Comparison of ENCODE assay signal across 10 cellular contexts in genomic region chr7:32586291-32587221, GRCh38.
DNase-seq lines count a peak whose midpoint lies in the region; ATAC-seq, FAIRE-seq and TF ChIP-seq lines count a peak whose summit lies in the region.
"Had no signal": no experiment of that assay in that cellular context is flagged by ENCODE, and none has a peak within 500 bp of the region (broad histone marks: within the 10 kb centered on the region; RNA-seq: fewer than 3 reads in every experiment).

No MANE protein-coding gene starts in this region.

- H3K27ac ChIP-seq in heart right ventricle (peak overlapping the region; percentile 33 to 93 (median 84)), spleen (peak overlapping the region in 7 of 8 donors; percentile 47 to 72 (median 64))

- no peak for ATAC-seq in activated T-helper 17 cell treated with anti-CD3 and anti-CD28 coated beads, Interleukin-2, amount 50 U/mL, for 72 hours (replicated peaks)
- peak; percentile 48 to 86 (median 73) for ATAC-seq in heart right ventricle
- no peak for ATAC-seq in HG03521 (IDR thresholded peaks at IDR 0.05; ENCODE audit: unreplicated experiment)
- no peak for ATAC-seq in GM19351 (IDR thresholded peaks at IDR 0.05; ENCODE audit: unreplicated experiment)

- no peak overlapping the region for H3K4me3 Mint-ChIP-seq in activated T-helper 17 cell treated with anti-CD3 and anti-CD28 coated beads, Interleukin-2, amount 50 U/mL, for 72 hours
- H3K4me3 Mint-ChIP-seq: activated naive CD4-positive, alpha-beta T cell treated with anti-CD3 and anti-CD28 coated beads, Interleukin-2, amount 50 U/mL, for 24 hours had no signal

- peak; percentile 84 for DNase-seq in HFF-Myc (ENCODE audit: extremely low read depth, low read depth)
- DNase-seq in heart right ventricle: peak; percentile 47 to 76
- DNase-seq in spleen: no peak
- DNase-seq in urothelium cell line (ENCODE audit: low spot score): no peak
- no peak for DNase-seq in stimulated activated CD4-positive, alpha-beta T cell treated with anti-CD3 and anti-CD28 coated beads, Interleukin-4, amount 100 ng/mL, for 4 hours
- DNase-seq: retina had no signal

- no peak for FAIRE-seq in urothelium cell line (lab: Jason Lieb, UNC)

- H3K4me1 ChIP-seq in heart right ventricle: peaks cover 3 to 50% (median 40%) of the 10 kb centered on the region in 9 donors
- peaks cover 10 to 42% (median 27%) of the 10 kb centered on the region in 6 donors for H3K4me1 ChIP-seq in spleen

- H3K36me3 ChIP-seq in heart right ventricle: peaks cover 0 to 71% (median 35%) of the 10 kb centered on the region in 9 donors
- peaks cover 0 to 75% (median 56%) of the 10 kb centered on the region in 6 donors for H3K36me3 ChIP-seq in spleen

- H3K27me3 ChIP-seq in heart right ventricle (no peaks in the 10 kb centered on the region), spleen (replicated peaks in 1 of 7) (no peaks in the 10 kb centered on the region)

- no peaks in the 10 kb centered on the region for H3K9me3 ChIP-seq in heart right ventricle
- H3K9me3 ChIP-seq in spleen: no peaks in the 10 kb centered on the region

- H3K27ac Mint-ChIP-seq in activated T-helper 17 cell treated with anti-CD3 and anti-CD28 coated beads, Interleukin-2, amount 50 U/mL, for 72 hours: peak overlapping the region; percentile 44
- H3K27ac Mint-ChIP-seq: activated naive CD4-positive, alpha-beta T cell treated with anti-CD3 and anti-CD28 coated beads, Interleukin-2, amount 50 U/mL, for 24 hours had no signal

- no peaks in the 10 kb centered on the region for H3K9me3 Mint-ChIP-seq in activated T-helper 17 cell treated with anti-CD3 and anti-CD28 coated beads, Interleukin-2, amount 50 U/mL, for 72 hours
- H3K9me3 Mint-ChIP-seq: activated naive CD4-positive, alpha-beta T cell treated with anti-CD3 and anti-CD28 coated beads, Interleukin-2, amount 50 U/mL, for 24 hours had no signal

- no peak for TF ChIP-seq CTCF in HFF-Myc (IDR thresholded peaks at IDR 0.05; ENCODE audit: low read depth, low read length, missing control alignments)
- no peak for TF ChIP-seq CTCF in heart right ventricle (IDR thresholded peaks at IDR 0.05)
- no peak for TF ChIP-seq CTCF in spleen (IDR thresholded peaks at IDR 0.05 in 8 of 11, conservative IDR thresholded peaks at IDR 0.05 in 3 of 11)

- no peak for TF ChIP-seq POLR2A in spleen (IDR thresholded peaks at IDR 0.05)

- peaks cover 12% of the 10 kb centered on the region for H3K4me1 Mint-ChIP-seq in activated T-helper 17 cell treated with anti-CD3 and anti-CD28 coated beads, Interleukin-2, amount 50 U/mL, for 72 hours

- intact Hi-C loops in heart right ventricle (cut with DNase I) (loop anchor here in 6 of 10 donors (5.0 to 10.0 kb wide), 2 partner anchors 92 to 94 kb away; partner anchors contain the start of genes LSM5 (in 6 of the 6) and AVL9 (in 5 of the 6)), spleen (cut with DNase I; ENCODE audit: low total_unique reads) (no loop called here)

- H3K36me3 Mint-ChIP-seq in activated T-helper 17 cell treated with anti-CD3 and anti-CD28 coated beads, Interleukin-2, amount 50 U/mL, for 72 hours (ENCODE audit: low read depth): peaks cover 58% of the 10 kb centered on the region

- WGBS in heart right ventricle, 2 donors: 30 to 32% methylated on average over 5 of the region's 5 CpGs
- WGBS in spleen, 5 donors: 38 to 68% (median 46%) methylated on average over 5 of the region's 5 CpGs

- no peak overlapping the region for H3K4me3 ChIP-seq in HFF-Myc (replicated peaks; ENCODE audit: low read depth, low read length)
- H3K4me3 ChIP-seq in heart right ventricle: peak overlapping the region in 3 of 10 donors; percentile 10 to 17 (median 12)
- H3K4me3 ChIP-seq in spleen: no peak overlapping the region

- H3K27me3 Mint-ChIP-seq in activated T-helper 17 cell treated with anti-CD3 and anti-CD28 coated beads, Interleukin-2, amount 50 U/mL, for 72 hours: no peaks in the 10 kb centered on the region
- H3K27me3 Mint-ChIP-seq: activated naive CD4-positive, alpha-beta T cell treated with anti-CD3 and anti-CD28 coated beads, Interleukin-2, amount 50 U/mL, for 24 hours had no signal

Comparison
In these comparisons a context has a peak if more than half of its experiments do, and no peak if none do; other contexts are left out.
1. DNase-seq: peak in HFF-Myc (single experiment) and heart right ventricle (2 of 2); none in spleen (single experiment), urothelium cell line (single experiment) and stimulated activated CD4-positive, alpha-beta T cell treated with anti-CD3 and anti-CD28 coated beads, Interleukin-4, amount 100 ng/mL, for 4 hours (0 of 2).
2. ATAC-seq: peak in heart right ventricle (8 of 8); none in activated T-helper 17 cell treated with anti-CD3 and anti-CD28 coated beads, Interleukin-2, amount 50 U/mL, for 72 hours (single experiment), HG03521 (single experiment) and GM19351 (single experiment).